1 cellular context compared by ENCODE assay signal in the genomic region with DNA sequence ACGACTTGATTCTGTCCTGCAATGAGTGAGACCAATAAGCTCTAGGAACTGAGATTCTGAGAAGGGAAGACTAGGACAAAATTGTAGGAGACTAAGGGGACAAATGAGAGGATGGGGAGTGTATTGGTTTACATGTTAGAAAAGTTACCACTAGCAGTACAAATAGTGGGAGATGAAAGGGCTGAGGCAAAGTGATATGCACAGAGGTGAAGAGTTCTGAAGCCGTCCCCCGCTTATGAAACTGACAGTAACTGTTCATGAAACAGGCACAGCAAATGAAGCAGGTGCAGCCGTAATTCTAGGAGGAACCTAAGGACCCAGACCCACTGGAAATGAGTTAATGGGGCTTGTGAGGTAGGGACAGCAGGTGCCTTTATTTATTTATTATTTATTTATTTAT.
TF ChIP-seq lines count a peak whose summit lies in the region.

No MANE protein-coding gene starts in this region.

TF ChIP-seq in GM23338, 12 proteins besides CTCF, POLR2A, EP300 and RAD21 (continued from another document):
- TF ChIP-seq ZNF331 (CRISPR knock-in tag; IDR thresholded peaks at IDR 0.05; ENCODE audit: low read depth) = no peak
- TF ChIP-seq, protein P1, sequence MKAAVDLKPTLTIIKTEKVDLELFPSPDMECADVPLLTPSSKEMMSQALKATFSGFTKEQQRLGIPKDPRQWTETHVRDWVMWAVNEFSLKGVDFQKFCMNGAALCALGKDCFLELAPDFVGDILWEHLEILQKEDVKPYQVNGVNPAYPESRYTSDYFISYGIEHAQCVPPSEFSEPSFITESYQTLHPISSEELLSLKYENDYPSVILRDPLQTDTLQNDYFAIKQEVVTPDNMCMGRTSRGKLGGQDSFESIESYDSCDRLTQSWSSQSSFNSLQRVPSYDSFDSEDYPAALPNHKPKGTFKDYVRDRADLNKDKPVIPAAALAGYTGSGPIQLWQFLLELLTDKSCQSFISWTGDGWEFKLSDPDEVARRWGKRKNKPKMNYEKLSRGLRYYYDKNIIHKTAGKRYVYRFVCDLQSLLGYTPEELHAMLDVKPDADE (IDR thresholded peaks at IDR 0.05) = no peak
- TF ChIP-seq EZH2 (IDR thresholded peaks at IDR 0.05; ENCODE audit: low read depth, unreplicated experiment) = no peak
